In genomic region chr2:237742191-237742590, GRCh38 we compare ENCODE assay signal across 1 cellular context.
A peak's percentile ranks its signal among the peaks of the same experiment; 100 is the strongest.
TF ChIP-seq lines count a peak whose summit lies in the region.

No MANE protein-coding gene starts in this region.

TF ChIP-seq in HepG2, 621 proteins besides CTCF, POLR2A, EP300 and RAD21 (continued from another document and continues in another):
- TF ChIP-seq THAP8 (CRISPR knock-in tag; IDR thresholded peaks at IDR 0.05; ENCODE audit: borderline replicate concordance) (no peak), ZMYM3 (CRISPR knock-in tag; IDR thresholded peaks at IDR 0.05) (no peak), NR2F6 (IDR thresholded peaks at IDR 0.05) (peak; percentile 91), NR2F6 (CRISPR knock-in tag; IDR thresholded peaks at IDR 0.05) (peak; percentile 97), LCORL (IDR thresholded peaks at IDR 0.05) (no peak), LCORL (CRISPR knock-in tag; IDR thresholded peaks at IDR 0.05) (peak; percentile 76), FOXO1 (CRISPR knock-in tag; IDR thresholded peaks at IDR 0.05) (peak; percentile 82), DPF2 (CRISPR knock-in tag; IDR thresholded peaks at IDR 0.05; ENCODE audit: borderline replicate concordance, low read depth) (peak; percentile 92), ATRX (CRISPR knock-in tag; IDR thresholded peaks at IDR 0.05; ENCODE audit: borderline replicate concordance) (no peak), KDM1A (CRISPR knock-in tag; IDR thresholded peaks at IDR 0.05) (peak; percentile 56; the same call in 1 of the 2 replicates), HOXA5 (CRISPR knock-in tag; IDR thresholded peaks at IDR 0.05) (peak; percentile 60), FUBP1 (CRISPR knock-in tag; IDR thresholded peaks at IDR 0.05; ENCODE audit: borderline replicate concordance) (0 out of 2 replicates have a peak, but pooled peaks have one; percentile 65), ZNF614 (CRISPR knock-in tag; IDR thresholded peaks at IDR 0.05; ENCODE audit: borderline replicate concordance) (no peak), KLF15 (CRISPR knock-in tag; IDR thresholded peaks at IDR 0.05; ENCODE audit: borderline replicate concordance) (no peak), KLF11 (CRISPR knock-in tag; IDR thresholded peaks at IDR 0.05) (peak; percentile 57; the same call in 1 of the 2 replicates), ZNF451 (CRISPR knock-in tag; IDR thresholded peaks at IDR 0.05) (no peak), NFYB (CRISPR knock-in tag; IDR thresholded peaks at IDR 0.05) (no peak), MATR3 (CRISPR knock-in tag; IDR thresholded peaks at IDR 0.05) (no peak), ZEB1 (IDR thresholded peaks at IDR 0.05; ENCODE audit: insufficient replicate concordance, low read depth) (peak; percentile 51), STAT5B (CRISPR knock-in tag; IDR thresholded peaks at IDR 0.05) (no peak), SNAI1 (CRISPR knock-in tag; IDR thresholded peaks at IDR 0.05; ENCODE audit: borderline replicate concordance) (no peak), MED1 (CRISPR knock-in tag; IDR thresholded peaks at IDR 0.05) (peak; percentile 95), ZNF331 (CRISPR knock-in tag; IDR thresholded peaks at IDR 0.05) (peak; percentile 89), ARNT2 (CRISPR knock-in tag; IDR thresholded peaks at IDR 0.05; ENCODE audit: low read depth) (0 out of 2 replicates have a peak, but pooled peaks have one; percentile 27), IKZF1 (IDR thresholded peaks at IDR 0.05) (no peak), SP5 (CRISPR knock-in tag; IDR thresholded peaks at IDR 0.05; ENCODE audit: borderline replicate concordance, low read depth) (peak; percentile 63), NFIC (IDR thresholded peaks at IDR 0.05; ENCODE audit: low read length) (peak; percentile 68; the same call in 1 of the 2 replicates), ZFP62 (CRISPR knock-in tag; IDR thresholded peaks at IDR 0.05) (no peak), ETV6 (CRISPR knock-in tag; conservative IDR thresholded peaks at IDR 0.05) (no peak), CBFB (CRISPR knock-in tag; IDR thresholded peaks at IDR 0.05) (peak; percentile 73; the same call in 1 of the 2 replicates), RBM22 (optimal IDR thresholded peaks at IDR 0.05; ENCODE audit: low read length) (peak; percentile 35), ZBTB20 (CRISPR knock-in tag; IDR thresholded peaks at IDR 0.05; ENCODE audit: borderline replicate concordance, low read depth) (no peak), RFXANK (CRISPR knock-in tag; IDR thresholded peaks at IDR 0.05) (no peak)
- TF ChIP-seq, protein P1, sequence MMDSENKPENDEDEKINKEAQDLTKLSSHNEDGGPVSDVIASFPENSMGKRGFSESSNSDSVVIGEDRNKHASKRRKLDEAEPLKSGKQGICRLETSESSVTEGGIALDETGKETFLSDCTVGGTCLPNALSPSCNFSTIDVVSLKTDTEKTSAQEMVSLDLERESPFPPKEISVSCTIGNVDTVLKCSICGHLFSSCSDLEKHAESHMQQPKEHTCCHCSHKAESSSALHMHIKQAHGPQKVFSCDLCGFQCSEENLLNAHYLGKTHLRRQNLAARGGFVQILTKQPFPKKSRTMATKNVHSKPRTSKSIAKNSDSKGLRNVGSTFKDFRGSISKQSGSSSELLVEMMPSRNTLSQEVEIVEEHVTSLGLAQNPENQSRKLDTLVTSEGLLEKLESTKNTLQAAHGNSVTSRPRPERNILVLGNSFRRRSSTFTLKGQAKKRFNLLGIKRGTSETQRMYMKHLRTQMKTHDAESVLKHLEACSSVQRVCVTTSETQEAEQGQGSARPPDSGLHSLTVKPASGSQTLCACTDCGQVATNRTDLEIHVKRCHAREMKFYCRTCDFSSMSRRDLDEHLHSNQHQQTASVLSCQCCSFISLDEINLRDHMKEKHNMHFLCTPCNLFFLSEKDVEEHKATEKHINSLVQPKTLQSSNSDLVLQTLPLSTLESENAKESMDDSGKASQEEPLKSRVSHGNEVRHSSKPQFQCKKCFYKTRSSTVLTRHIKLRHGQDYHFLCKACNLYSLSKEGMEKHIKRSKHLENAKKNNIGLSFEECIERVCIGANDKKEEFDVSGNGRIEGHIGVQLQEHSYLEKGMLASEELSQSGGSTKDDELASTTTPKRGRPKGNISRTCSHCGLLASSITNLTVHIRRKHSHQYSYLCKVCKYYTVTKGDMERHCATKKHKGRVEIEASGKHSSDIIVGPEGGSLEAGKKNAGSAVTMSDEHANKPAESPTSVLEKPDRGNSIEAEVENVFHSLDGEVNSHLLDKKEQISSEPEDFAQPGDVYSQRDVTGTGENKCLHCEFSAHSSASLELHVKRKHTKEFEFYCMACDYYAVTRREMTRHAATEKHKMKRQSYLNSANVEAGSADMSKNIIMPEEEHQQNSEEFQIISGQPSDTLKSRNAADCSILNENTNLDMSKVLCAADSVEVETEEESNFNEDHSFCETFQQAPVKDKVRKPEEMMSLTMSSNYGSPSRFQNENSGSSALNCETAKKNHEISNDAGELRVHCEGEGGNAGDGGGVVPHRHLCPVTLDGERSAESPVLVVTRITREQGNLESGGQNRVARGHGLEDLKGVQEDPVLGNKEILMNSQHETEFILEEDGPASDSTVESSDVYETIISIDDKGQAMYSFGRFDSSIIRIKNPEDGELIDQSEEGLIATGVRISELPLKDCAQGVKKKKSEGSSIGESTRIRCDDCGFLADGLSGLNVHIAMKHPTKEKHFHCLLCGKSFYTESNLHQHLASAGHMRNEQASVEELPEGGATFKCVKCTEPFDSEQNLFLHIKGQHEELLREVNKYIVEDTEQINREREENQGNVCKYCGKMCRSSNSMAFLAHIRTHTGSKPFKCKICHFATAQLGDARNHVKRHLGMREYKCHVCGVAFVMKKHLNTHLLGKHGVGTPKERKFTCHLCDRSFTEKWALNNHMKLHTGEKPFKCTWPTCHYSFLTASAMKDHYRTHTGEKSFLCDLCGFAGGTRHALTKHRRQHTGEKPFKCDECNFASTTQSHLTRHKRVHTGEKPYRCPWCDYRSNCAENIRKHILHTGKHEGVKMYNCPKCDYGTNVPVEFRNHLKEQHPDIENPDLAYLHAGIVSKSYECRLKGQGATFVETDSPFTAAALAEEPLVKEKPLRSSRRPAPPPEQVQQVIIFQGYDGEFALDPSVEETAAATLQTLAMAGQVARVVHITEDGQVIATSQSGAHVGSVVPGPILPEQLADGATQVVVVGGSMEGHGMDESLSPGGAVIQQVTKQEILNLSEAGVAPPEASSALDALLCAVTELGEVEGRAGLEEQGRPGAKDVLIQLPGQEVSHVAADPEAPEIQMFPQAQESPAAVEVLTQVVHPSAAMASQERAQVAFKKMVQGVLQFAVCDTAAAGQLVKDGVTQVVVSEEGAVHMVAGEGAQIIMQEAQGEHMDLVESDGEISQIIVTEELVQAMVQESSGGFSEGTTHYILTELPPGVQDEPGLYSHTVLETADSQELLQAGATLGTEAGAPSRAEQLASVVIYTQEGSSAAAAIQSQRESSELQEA (CRISPR knock-in tag; IDR thresholded peaks at IDR 0.05; ENCODE audit: not compliant biosample characterization), result no peak
- TF ChIP-seq, protein P2, sequence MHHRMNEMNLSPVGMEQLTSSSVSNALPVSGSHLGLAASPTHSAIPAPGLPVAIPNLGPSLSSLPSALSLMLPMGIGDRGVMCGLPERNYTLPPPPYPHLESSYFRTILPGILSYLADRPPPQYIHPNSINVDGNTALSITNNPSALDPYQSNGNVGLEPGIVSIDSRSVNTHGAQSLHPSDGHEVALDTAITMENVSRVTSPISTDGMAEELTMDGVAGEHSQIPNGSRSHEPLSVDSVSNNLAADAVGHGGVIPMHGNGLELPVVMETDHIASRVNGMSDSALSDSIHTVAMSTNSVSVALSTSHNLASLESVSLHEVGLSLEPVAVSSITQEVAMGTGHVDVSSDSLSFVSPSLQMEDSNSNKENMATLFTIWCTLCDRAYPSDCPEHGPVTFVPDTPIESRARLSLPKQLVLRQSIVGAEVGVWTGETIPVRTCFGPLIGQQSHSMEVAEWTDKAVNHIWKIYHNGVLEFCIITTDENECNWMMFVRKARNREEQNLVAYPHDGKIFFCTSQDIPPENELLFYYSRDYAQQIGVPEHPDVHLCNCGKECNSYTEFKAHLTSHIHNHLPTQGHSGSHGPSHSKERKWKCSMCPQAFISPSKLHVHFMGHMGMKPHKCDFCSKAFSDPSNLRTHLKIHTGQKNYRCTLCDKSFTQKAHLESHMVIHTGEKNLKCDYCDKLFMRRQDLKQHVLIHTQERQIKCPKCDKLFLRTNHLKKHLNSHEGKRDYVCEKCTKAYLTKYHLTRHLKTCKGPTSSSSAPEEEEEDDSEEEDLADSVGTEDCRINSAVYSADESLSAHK (CRISPR knock-in tag; IDR thresholded peaks at IDR 0.05; ENCODE audit: borderline replicate concordance), result no peak
- TF ChIP-seq, protein P3, sequence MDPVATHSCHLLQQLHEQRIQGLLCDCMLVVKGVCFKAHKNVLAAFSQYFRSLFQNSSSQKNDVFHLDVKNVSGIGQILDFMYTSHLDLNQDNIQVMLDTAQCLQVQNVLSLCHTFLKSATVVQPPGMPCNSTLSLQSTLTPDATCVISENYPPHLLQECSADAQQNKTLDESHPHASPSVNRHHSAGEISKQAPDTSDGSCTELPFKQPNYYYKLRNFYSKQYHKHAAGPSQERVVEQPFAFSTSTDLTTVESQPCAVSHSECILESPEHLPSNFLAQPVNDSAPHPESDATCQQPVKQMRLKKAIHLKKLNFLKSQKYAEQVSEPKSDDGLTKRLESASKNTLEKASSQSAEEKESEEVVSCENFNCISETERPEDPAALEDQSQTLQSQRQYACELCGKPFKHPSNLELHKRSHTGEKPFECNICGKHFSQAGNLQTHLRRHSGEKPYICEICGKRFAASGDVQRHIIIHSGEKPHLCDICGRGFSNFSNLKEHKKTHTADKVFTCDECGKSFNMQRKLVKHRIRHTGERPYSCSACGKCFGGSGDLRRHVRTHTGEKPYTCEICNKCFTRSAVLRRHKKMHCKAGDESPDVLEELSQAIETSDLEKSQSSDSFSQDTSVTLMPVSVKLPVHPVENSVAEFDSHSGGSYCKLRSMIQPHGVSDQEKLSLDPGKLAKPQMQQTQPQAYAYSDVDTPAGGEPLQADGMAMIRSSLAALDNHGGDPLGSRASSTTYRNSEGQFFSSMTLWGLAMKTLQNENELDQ (CRISPR knock-in tag; IDR thresholded peaks at IDR 0.05; ENCODE audit: borderline replicate concordance), result peak; percentile 30; the same call in 1 of the 2 replicates
- TF ChIP-seq, protein P4, sequence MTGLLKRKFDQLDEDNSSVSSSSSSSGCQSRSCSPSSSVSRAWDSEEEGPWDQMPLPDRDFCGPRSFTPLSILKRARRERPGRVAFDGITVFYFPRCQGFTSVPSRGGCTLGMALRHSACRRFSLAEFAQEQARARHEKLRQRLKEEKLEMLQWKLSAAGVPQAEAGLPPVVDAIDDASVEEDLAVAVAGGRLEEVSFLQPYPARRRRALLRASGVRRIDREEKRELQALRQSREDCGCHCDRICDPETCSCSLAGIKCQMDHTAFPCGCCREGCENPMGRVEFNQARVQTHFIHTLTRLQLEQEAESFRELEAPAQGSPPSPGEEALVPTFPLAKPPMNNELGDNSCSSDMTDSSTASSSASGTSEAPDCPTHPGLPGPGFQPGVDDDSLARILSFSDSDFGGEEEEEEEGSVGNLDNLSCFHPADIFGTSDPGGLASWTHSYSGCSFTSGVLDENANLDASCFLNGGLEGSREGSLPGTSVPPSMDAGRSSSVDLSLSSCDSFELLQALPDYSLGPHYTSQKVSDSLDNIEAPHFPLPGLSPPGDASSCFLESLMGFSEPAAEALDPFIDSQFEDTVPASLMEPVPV (CRISPR knock-in tag; IDR thresholded peaks at IDR 0.05), result no peak
- TF ChIP-seq, protein P5, sequence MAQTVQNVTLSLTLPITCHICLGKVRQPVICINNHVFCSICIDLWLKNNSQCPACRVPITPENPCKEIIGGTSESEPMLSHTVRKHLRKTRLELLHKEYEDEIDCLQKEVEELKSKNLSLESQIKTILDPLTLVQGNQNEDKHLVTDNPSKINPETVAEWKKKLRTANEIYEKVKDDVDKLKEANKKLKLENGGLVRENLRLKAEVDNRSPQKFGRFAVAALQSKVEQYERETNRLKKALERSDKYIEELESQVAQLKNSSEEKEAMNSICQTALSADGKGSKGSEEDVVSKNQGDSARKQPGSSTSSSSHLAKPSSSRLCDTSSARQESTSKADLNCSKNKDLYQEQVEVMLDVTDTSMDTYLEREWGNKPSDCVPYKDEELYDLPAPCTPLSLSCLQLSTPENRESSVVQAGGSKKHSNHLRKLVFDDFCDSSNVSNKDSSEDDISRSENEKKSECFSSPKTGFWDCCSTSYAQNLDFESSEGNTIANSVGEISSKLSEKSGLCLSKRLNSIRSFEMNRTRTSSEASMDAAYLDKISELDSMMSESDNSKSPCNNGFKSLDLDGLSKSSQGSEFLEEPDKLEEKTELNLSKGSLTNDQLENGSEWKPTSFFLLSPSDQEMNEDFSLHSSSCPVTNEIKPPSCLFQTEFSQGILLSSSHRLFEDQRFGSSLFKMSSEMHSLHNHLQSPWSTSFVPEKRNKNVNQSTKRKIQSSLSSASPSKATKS (CRISPR knock-in tag; IDR thresholded peaks at IDR 0.05), result no peak
